Comparison of ENCODE assay signal across 1 cellular context in genomic region chr5:171521679-171522078, GRCh38.
TF ChIP-seq lines count a peak whose summit lies in the region.

No MANE protein-coding gene starts in this region.

TF ChIP-seq in SK-N-SH, 30 proteins besides CTCF, POLR2A, EP300 and RAD21 (continued from another document):
- TF ChIP-seq, protein P1, sequence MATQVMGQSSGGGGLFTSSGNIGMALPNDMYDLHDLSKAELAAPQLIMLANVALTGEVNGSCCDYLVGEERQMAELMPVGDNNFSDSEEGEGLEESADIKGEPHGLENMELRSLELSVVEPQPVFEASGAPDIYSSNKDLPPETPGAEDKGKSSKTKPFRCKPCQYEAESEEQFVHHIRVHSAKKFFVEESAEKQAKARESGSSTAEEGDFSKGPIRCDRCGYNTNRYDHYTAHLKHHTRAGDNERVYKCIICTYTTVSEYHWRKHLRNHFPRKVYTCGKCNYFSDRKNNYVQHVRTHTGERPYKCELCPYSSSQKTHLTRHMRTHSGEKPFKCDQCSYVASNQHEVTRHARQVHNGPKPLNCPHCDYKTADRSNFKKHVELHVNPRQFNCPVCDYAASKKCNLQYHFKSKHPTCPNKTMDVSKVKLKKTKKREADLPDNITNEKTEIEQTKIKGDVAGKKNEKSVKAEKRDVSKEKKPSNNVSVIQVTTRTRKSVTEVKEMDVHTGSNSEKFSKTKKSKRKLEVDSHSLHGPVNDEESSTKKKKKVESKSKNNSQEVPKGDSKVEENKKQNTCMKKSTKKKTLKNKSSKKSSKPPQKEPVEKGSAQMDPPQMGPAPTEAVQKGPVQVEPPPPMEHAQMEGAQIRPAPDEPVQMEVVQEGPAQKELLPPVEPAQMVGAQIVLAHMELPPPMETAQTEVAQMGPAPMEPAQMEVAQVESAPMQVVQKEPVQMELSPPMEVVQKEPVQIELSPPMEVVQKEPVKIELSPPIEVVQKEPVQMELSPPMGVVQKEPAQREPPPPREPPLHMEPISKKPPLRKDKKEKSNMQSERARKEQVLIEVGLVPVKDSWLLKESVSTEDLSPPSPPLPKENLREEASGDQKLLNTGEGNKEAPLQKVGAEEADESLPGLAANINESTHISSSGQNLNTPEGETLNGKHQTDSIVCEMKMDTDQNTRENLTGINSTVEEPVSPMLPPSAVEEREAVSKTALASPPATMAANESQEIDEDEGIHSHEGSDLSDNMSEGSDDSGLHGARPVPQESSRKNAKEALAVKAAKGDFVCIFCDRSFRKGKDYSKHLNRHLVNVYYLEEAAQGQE (IDR thresholded peaks at IDR 0.05; ENCODE audit: low read depth, low read length): no peak
- TF ChIP-seq GABPA (IDR thresholded peaks at IDR 0.05; ENCODE audit: low read depth): no peak
- no peak for TF ChIP-seq RFX5 (IDR thresholded peaks at IDR 0.05; ENCODE audit: low read length)
